In the genomic region with DNA sequence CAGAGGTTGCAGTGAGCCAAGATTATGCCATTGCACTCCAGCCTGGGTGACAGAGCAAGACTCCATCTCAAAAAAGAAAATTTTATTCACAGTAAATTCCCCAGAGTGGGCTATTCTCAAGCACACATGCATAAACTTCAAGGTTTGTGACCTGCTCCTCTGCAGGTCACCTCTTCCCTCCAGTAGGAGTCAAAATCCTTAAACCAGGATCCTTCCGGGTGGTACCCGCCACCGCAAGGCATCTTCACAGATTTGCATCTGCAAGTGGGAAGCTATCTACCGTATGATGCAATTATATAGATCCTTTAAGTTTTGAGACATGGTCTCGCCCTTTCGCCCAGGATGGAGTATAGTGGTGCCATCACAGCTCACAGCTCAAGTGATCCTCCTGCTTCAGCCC, we compare ENCODE assay signal across 17 cellular contexts. TPM values are rescaled to one million over a fixed set of nuclear protein-coding genes. Genes with fewer than 3 reads are reported as not detected.
DNase-seq lines count a peak whose midpoint lies in the region; ATAC-seq and TF ChIP-seq lines count a peak whose summit lies in the region.
"Had no signal": no experiment of that assay in that cellular context is flagged by ENCODE, and none has a peak within 500 bp of the region (broad histone marks: within the 10 kb centered on the region; RNA-seq: fewer than 3 reads in every experiment).

No MANE protein-coding gene starts in this region.

- no peaks in the 10 kb centered on the region for H3K27me3 Mint-ChIP-seq in activated naive CD4-positive, alpha-beta T cell treated with anti-CD3 and anti-CD28 coated beads, Interleukin-2, amount 50 U/mL, for 24 hours
- H3K27me3 Mint-ChIP-seq: activated T-helper 17 cell treated with anti-CD3 and anti-CD28 coated beads, Interleukin-2, amount 50 U/mL, for 72 hours had no signal

- no peak overlapping the region for H3K4me3 Mint-ChIP-seq in activated naive CD4-positive, alpha-beta T cell treated with anti-CD3 and anti-CD28 coated beads, Interleukin-2, amount 50 U/mL, for 24 hours
- H3K4me3 Mint-ChIP-seq: activated T-helper 17 cell treated with anti-CD3 and anti-CD28 coated beads, Interleukin-2, amount 50 U/mL, for 72 hours had no signal

- intact Hi-C loops in tibial artery (cut with DNase I; ENCODE audit: low total_unique reads) (no loop called here), sciatic nerve (cut with DNase I) (no loop called here)

- peaks cover 14% of the 10 kb centered on the region for H3K36me3 Mint-ChIP-seq in activated naive CD4-positive, alpha-beta T cell treated with anti-CD3 and anti-CD28 coated beads, Interleukin-2, amount 50 U/mL, for 24 hours

- peaks cover 42% of the 10 kb centered on the region for H3K4me1 Mint-ChIP-seq in activated naive CD4-positive, alpha-beta T cell treated with anti-CD3 and anti-CD28 coated beads, Interleukin-2, amount 50 U/mL, for 24 hours

- H3K4me3 ChIP-seq in gastroesophageal sphincter (no peak overlapping the region), tibial artery (no peak overlapping the region)

- no peak for TF ChIP-seq EP300 in gastroesophageal sphincter (IDR thresholded peaks at IDR 0.05)

- no peaks in the 10 kb centered on the region for H3K9me3 ChIP-seq in gastroesophageal sphincter
- H3K9me3 ChIP-seq in tibial artery = no peaks in the 10 kb centered on the region

- H3K36me3 ChIP-seq in gastroesophageal sphincter (peaks cover 0 to 58% of the 10 kb centered on the region in 2 donors), tibial artery (peaks cover 38 to 51% (median 48%) of the 10 kb centered on the region in 3 donors)

- H3K27ac ChIP-seq in RWPE1 (peak overlapping the region; percentile 91), gastroesophageal sphincter (peak overlapping the region in 3 of 4 donors; percentile 60 to 95 (median 62)), tibial artery (peak overlapping the region; percentile 30 to 49)

- POLR2A ChIA-PET in RWPE1 (lab: Yijun Ruan, JAX; ENCODE audit: low non-redundant PET) = no interaction called here

- CTCF ChIA-PET in RWPE1 (lab: Yijun Ruan, JAX) = no interaction called here

- WGBS in gastroesophageal sphincter (ENCODE audit: low coverage in 1 of 2), 2 donors = 93 to 95% methylated on average over 3 to 6 of the region's 6 CpGs

- TF ChIP-seq CTCF in RWPE1 (conservative IDR thresholded peaks at IDR 0.05; ENCODE audit: low read depth) (no peak), gastroesophageal sphincter (IDR thresholded peaks at IDR 0.05) (no peak), tibial artery (IDR thresholded peaks at IDR 0.05) (no peak)

- no peak for DNase-seq in activated naive CD4-positive, alpha-beta T cell (lab: John Stamatoyannopoulos, UW)
- DNase-seq in RWPE1 (ENCODE audit: low spot score) = no peak
- DNase-seq in tibial artery = no peak
- DNase-seq in germinal center (ENCODE audit: low spot score) = no peak
- DNase-seq in sciatic nerve (ENCODE audit: low spot score) = no peak
- DNase-seq: cerebellar nuclear complex, hypothalamus, Kasumi-1, kidney, mesendoderm, NCI-H1105 treated with DMSO at 0.1 percent for 48 hours, NCI-H526 treated with DMSO at 0.1 percent for 48 hours had no signal

- no peaks in the 10 kb centered on the region for H3K9me3 Mint-ChIP-seq in activated naive CD4-positive, alpha-beta T cell treated with anti-CD3 and anti-CD28 coated beads, Interleukin-2, amount 50 U/mL, for 24 hours
- H3K9me3 Mint-ChIP-seq: activated T-helper 17 cell treated with anti-CD3 and anti-CD28 coated beads, Interleukin-2, amount 50 U/mL, for 72 hours had no signal

- H3K27ac Mint-ChIP-seq in activated naive CD4-positive, alpha-beta T cell treated with anti-CD3 and anti-CD28 coated beads, Interleukin-2, amount 50 U/mL, for 24 hours = peak overlapping the region; percentile 55
- H3K27ac Mint-ChIP-seq: activated T-helper 17 cell treated with anti-CD3 and anti-CD28 coated beads, Interleukin-2, amount 50 U/mL, for 72 hours had no signal

- H3K27me3 ChIP-seq in gastroesophageal sphincter (no peaks in the 10 kb centered on the region), tibial artery (no peaks in the 10 kb centered on the region)

- H3K4me1 ChIP-seq in gastroesophageal sphincter (peaks cover 0 to 53% (median 10%) of the 10 kb centered on the region in 3 donors), tibial artery (peaks cover 0 to 56% (median 27%) of the 10 kb centered on the region in 4 donors)

- TF ChIP-seq POLR2A in gastroesophageal sphincter (IDR thresholded peaks at IDR 0.05) = no peak

- no peak for ATAC-seq in gastroesophageal sphincter
- ATAC-seq in HG03521 (IDR thresholded peaks at IDR 0.05; ENCODE audit: unreplicated experiment) = no peak
- ATAC-seq in sciatic nerve = no peak
- ATAC-seq: activated T-helper 17 cell treated with anti-CD3 and anti-CD28 coated beads, Interleukin-2, amount 50 U/mL, for 72 hours had no signal

RNA-seq across cellular contexts. Expression of gene ECH1, which starts 3.0 kb away (rescaled TPM):
- total RNA-seq in gastroesophageal sphincter (100 to 1,000 TPM in 2 of 4 donors, 10 to 100 TPM in 2; 88.3 to 162 (median 110) TPM), sciatic nerve (106 TPM)

RNA-seq across cellular contexts. Expression of gene HNRNPL, which starts 15.2 kb away (rescaled TPM):
- 100 to 1,000 TPM; 173 to 180 (median 174) TPM for total RNA-seq in gastroesophageal sphincter
- total RNA-seq in sciatic nerve = 192 TPM

RNA-seq across cellular contexts. Expression of gene LGALS4, which starts 21.8 kb away (rescaled TPM):
- total RNA-seq in gastroesophageal sphincter = 1 to 10 TPM in 2 of 4 donors, under 1 TPM in 1, not detected in 1; 0.27 to 1.6 (median 1.1) TPM
- 1.3 TPM for total RNA-seq in sciatic nerve
- total RNA-seq: SK-MEL-5 had no signal

RNA-seq across cellular contexts. Expression of gene RINL, which starts 43.5 kb away (rescaled TPM):
- total RNA-seq in gastroesophageal sphincter (1 to 10 TPM; 1.2 to 8.2 (median 4.1) TPM), sciatic nerve (9.6 TPM)

RNA-seq across cellular contexts. Expression of gene LGALS7B, which starts 45.6 kb away (rescaled TPM):
- total RNA-seq in gastroesophageal sphincter (10 to 100 TPM in 1 of 4 donors, 1 to 10 TPM in 2, not detected in 1; 2.1 to 58.4 (median 9.8) TPM), sciatic nerve (not detected)
- total RNA-seq: activated T-helper 17 cell treated with anti-CD3 and anti-CD28 coated beads, Interleukin-2, amount 50 U/mL, for 72 hours; kidney; SK-MEL-5 had no signal

Comparison
In these comparisons a context has a peak if more than half of its experiments do, and no peak if none do; other contexts are left out.
1. H3K27ac ChIP-seq: peak in every context shown above with its lines; median percentile 91 in RWPE1; 62 in gastroesophageal sphincter; 40 in tibial artery.